12 cellular contexts compared by ENCODE assay signal in genomic region chr10:88159127-88159829, GRCh38.
DNase-seq lines count a peak whose midpoint lies in the region; ATAC-seq and TF ChIP-seq lines count a peak whose summit lies in the region.
"Had no signal": no experiment of that assay in that cellular context is flagged by ENCODE, and none has a peak within 500 bp of the region (broad histone marks: within the 10 kb centered on the region; RNA-seq: fewer than 3 reads in every experiment).

No MANE protein-coding gene starts in this region.

- no peak for TF ChIP-seq CTCF in HFFc6 (IDR thresholded peaks at IDR 0.05)
- TF ChIP-seq CTCF in SU-DHL-6 (IDR thresholded peaks at IDR 0.05; ENCODE audit: insufficient read depth, low read length, poor library complexity, severe bottlenecking) = no peak
- TF ChIP-seq CTCF in gastroesophageal sphincter (IDR thresholded peaks at IDR 0.05) = no peak

- ATAC-seq in gastroesophageal sphincter (no peak), HG02870 (IDR thresholded peaks at IDR 0.05; ENCODE audit: unreplicated experiment) (no peak)
- ATAC-seq in activated CD4-positive, alpha-beta T cell treated with anti-CD3 and anti-CD28 coated beads for 36 hours = no peak
- ATAC-seq: activated T-cell treated with anti-CD3 and anti-CD28 coated beads, Interleukin-2, amount 50 U/mL, for 72 hours had no signal

- H3K4me3 Mint-ChIP-seq in HFFc6 = peak overlapping the region; percentile 65; the same call in 1 of the 2 replicates
- H3K4me3 Mint-ChIP-seq in activated CD4-positive, alpha-beta T cell treated with anti-CD3 and anti-CD28 coated beads for 36 hours = no peak overlapping the region
- H3K4me3 Mint-ChIP-seq: activated T-cell treated with anti-CD3 and anti-CD28 coated beads, Interleukin-2, amount 50 U/mL, for 72 hours; T-helper 2 cell treated with Interferon-gamma antibody and Interleukin-4, amounts not matched to agents 5 μg/mL and 100 μg/mL, for 36 hours had no signal

- no peaks in the 10 kb centered on the region; the same call in 1 of the 2 replicates for H3K27me3 Mint-ChIP-seq in HFFc6 (ENCODE audit: insufficient read depth)
- H3K27me3 Mint-ChIP-seq in activated CD4-positive, alpha-beta T cell treated with anti-CD3 and anti-CD28 coated beads for 36 hours = no peaks in the 10 kb centered on the region

- H3K27ac ChIP-seq in SU-DHL-6 (ENCODE audit: low read depth, low read length) (no peak overlapping the region), gastroesophageal sphincter (peak overlapping the region in 3 of 4 donors; percentile 77 to 84 (median 80)), subcutaneous abdominal adipose tissue (ENCODE audit: low read depth, low read length) (peak overlapping the region; percentile 69)

- POLR2A ChIA-PET in activated CD4-positive, alpha-beta T cell treated with anti-CD3 and anti-CD28 coated beads for 36 hours (lab: Charles Lee) = no interaction called here

- H2AFZ ChIP-seq in SU-DHL-6 (ENCODE audit: low read depth, low read length, severe bottlenecking) = peak overlapping the region; percentile 51

- TF ChIP-seq POLR2A in gastroesophageal sphincter (IDR thresholded peaks at IDR 0.05) = no peak

- H3K36me3 Mint-ChIP-seq in HFFc6 (ENCODE audit: low read depth) = no peaks in the 10 kb centered on the region
- no peaks in the 10 kb centered on the region for H3K36me3 Mint-ChIP-seq in activated CD4-positive, alpha-beta T cell treated with anti-CD3 and anti-CD28 coated beads for 36 hours (ENCODE audit: low read depth)

- H3K4me2 ChIP-seq in SU-DHL-6 (ENCODE audit: low read depth, low read length, poor library complexity, severe bottlenecking) = no peak overlapping the region

- H3K4me1 ChIP-seq in gastroesophageal sphincter (peaks cover 11 to 24% (median 14%) of the 10 kb centered on the region in 3 donors), subcutaneous abdominal adipose tissue (ENCODE audit: control insufficient read depth in 5 of 5, insufficient read depth in 5 of 5, low read length in 5 of 5) (peaks cover 0 to 21% (median 15%) of the 10 kb centered on the region in 5 donors)

- no peak for TF ChIP-seq EP300 in gastroesophageal sphincter (IDR thresholded peaks at IDR 0.05)

- no peaks in the 10 kb centered on the region for H3F3A ChIP-seq in SU-DHL-6 (ENCODE audit: insufficient read depth)

- H3K27me3 ChIP-seq in SU-DHL-6 (ENCODE audit: low read length) (no peaks in the 10 kb centered on the region), gastroesophageal sphincter (no peaks in the 10 kb centered on the region), subcutaneous abdominal adipose tissue (ENCODE audit: control insufficient read depth in 5 of 5, insufficient read depth in 4 of 5, low read length in 5 of 5) (no peaks in the 10 kb centered on the region)

- H3K9me2 ChIP-seq in SU-DHL-6 (replicated peaks; ENCODE audit: insufficient read depth, low read length) = no peaks in the 10 kb centered on the region

- H3K9me3 Mint-ChIP-seq in HFFc6 = no peaks in the 10 kb centered on the region
- no peaks in the 10 kb centered on the region for H3K9me3 Mint-ChIP-seq in activated CD4-positive, alpha-beta T cell treated with anti-CD3 and anti-CD28 coated beads for 36 hours (ENCODE audit: low read depth)
- H3K9me3 Mint-ChIP-seq: activated T-cell treated with anti-CD3 and anti-CD28 coated beads, Interleukin-2, amount 50 U/mL, for 72 hours; T-helper 2 cell treated with Interferon-gamma antibody and Interleukin-4, amounts not matched to agents 5 μg/mL and 100 μg/mL, for 36 hours had no signal

- H3K36me3 ChIP-seq in SU-DHL-6 (ENCODE audit: low read length) (no peaks in the 10 kb centered on the region), gastroesophageal sphincter (no peaks in the 10 kb centered on the region), subcutaneous abdominal adipose tissue (ENCODE audit: control insufficient read depth in 5 of 5, insufficient read depth in 5 of 5, low read length in 5 of 5) (no peaks in the 10 kb centered on the region)

- H3K4me3 ChIP-seq in SU-DHL-6 (ENCODE audit: insufficient read depth, low read length, poor library complexity, severe bottlenecking) = no peak overlapping the region
- H3K4me3 ChIP-seq in gastroesophageal sphincter = no peak overlapping the region
- no peak overlapping the region for H3K4me3 ChIP-seq in subcutaneous abdominal adipose tissue (ENCODE audit: low read depth in 1 of 5, low read length in 5 of 5)

- H3K79me2 ChIP-seq in SU-DHL-6 (ENCODE audit: insufficient read depth, low read length) = no peaks in the 10 kb centered on the region

- CTCF ChIA-PET in activated CD4-positive, alpha-beta T cell treated with anti-CD3 and anti-CD28 coated beads for 36 hours (lab: Charles Lee) = interaction anchor here (1.4 kb wide), 1 partner anchor 70 kb away, joined by 3 read pairs; no protein-coding TSS in a partner anchor

- H3K9ac ChIP-seq in SU-DHL-6 (ENCODE audit: low read length) (no peak overlapping the region), subcutaneous abdominal adipose tissue (ENCODE audit: low read length in 5 of 5) (no peak overlapping the region)

- H3K27ac Mint-ChIP-seq in HFFc6 = peak overlapping the region; percentile 80
- H3K27ac Mint-ChIP-seq in activated CD4-positive, alpha-beta T cell treated with anti-CD3 and anti-CD28 coated beads for 36 hours = no peak overlapping the region
- H3K27ac Mint-ChIP-seq: activated T-cell treated with anti-CD3 and anti-CD28 coated beads, Interleukin-2, amount 50 U/mL, for 72 hours; T-helper 2 cell treated with Interferon-gamma antibody and Interleukin-4, amounts not matched to agents 5 μg/mL and 100 μg/mL, for 36 hours had no signal

- H3K9me3 ChIP-seq in SU-DHL-6 (ENCODE audit: insufficient read depth, low read length) (no peaks in the 10 kb centered on the region), gastroesophageal sphincter (no peaks in the 10 kb centered on the region), subcutaneous abdominal adipose tissue (ENCODE audit: control insufficient read depth in 5 of 5, low read length in 5 of 5) (no peaks in the 10 kb centered on the region)

- no peaks in the 10 kb centered on the region for H4K20me1 ChIP-seq in SU-DHL-6 (ENCODE audit: low read depth, low read length)

- DNase-seq in HFFc6 (no peak), NCI-H524 treated with DMSO at 0.1 percent for 48 hours (lab: John Stamatoyannopoulos, UW) (no peak)
- DNase-seq in activated CD4-positive, alpha-beta T cell treated with anti-CD3 and anti-CD28 coated beads for 36 hours = no peak
- DNase-seq: activated CD4-positive, alpha-beta T cell treated with anti-CD3 and anti-CD28 coated beads, Interleukin-2, amount 50 U/mL, for 48 hours; activated T-cell treated with anti-CD3 and anti-CD28 coated beads, Interleukin-2, amount 50 U/mL, for 72 hours; C1 segment of cervical spinal cord; posterior cingulate gyrus had no signal

- H3K4me1 Mint-ChIP-seq in HFFc6 (ENCODE audit: low read depth) = peaks cover 78% of the 10 kb centered on the region
- H3K4me1 Mint-ChIP-seq in activated CD4-positive, alpha-beta T cell treated with anti-CD3 and anti-CD28 coated beads for 36 hours = peaks cover 5% of the 10 kb centered on the region

- 58% methylated on average over 3 of the region's 3 CpGs; no CpG with 5 or more reads in 1 of the 2 donors for WGBS in gastroesophageal sphincter (ENCODE audit: low coverage in 1 of 2), 2 donors

- intact Hi-C loops in activated CD4-positive, alpha-beta T cell treated with anti-CD3 and anti-CD28 coated beads for 36 hours (cut with DNase I, micrococcal nuclease) = no loop called here
